ENCODE assay signal across 8 cellular contexts in the genomic region with DNA sequence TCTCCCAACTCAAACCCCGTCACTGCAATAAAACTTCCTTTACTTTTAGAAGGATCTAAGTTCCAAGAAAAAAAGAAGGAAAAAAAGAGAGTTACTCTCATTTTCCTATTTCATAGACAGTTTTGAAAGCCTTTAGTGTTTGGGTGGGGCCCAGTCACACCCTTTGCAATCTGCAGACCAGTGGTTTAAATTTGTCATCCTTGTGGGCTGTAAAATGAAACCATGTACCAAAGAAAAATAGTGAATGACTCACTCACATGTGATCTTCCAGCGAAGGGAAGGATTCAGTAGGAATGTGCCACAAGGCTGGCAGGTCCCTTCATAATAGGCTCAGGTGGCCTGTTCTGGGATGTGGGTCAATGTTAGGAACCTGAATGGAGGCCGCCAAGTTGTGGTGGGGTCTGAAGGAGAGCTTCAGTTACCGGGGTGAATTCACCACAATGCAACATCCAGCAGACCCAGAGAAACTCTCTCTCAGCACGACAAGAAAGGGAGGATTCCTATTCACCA. TPM values are rescaled to one million over a fixed set of nuclear protein-coding genes. Genes with fewer than 3 reads are reported as not detected.
DNase-seq lines count a peak whose midpoint lies in the region; ATAC-seq, FAIRE-seq and TF ChIP-seq lines count a peak whose summit lies in the region.

No MANE protein-coding gene starts in this region.

- no peaks in the 10 kb centered on the region for H3K27me3 ChIP-seq in pancreas

- WGBS in pancreas, 2 donors, result 74 to 76% methylated on average over 5 of the region's 5 CpGs

- FAIRE-seq in pancreas (lab: Jason Lieb, UNC), result no peak

- TF ChIP-seq POLR2A in erythroblast (IDR thresholded peaks at IDR 0.05; ENCODE audit: low read length), result no peak

- DNase-seq in Right ventricle myocardium inferior (ENCODE audit: missing footprints) (no peak), cardiac septum (ENCODE audit: low spot score) (no peak), SW 1271 (lab: John Stamatoyannopoulos, UW) (peak; percentile 18 to 72), erythroblast (lab: John Stamatoyannopoulos, UW) (peak; percentile 70 to 88), pancreas (no peak), NCI-H1092 (lab: John Stamatoyannopoulos, UW) (no peak), nucleus accumbens (lab: John Stamatoyannopoulos, UW) (no peak)

- H3K4me3 ChIP-seq in pancreas, result no peak overlapping the region

- no peaks in the 10 kb centered on the region for H3K9me3 ChIP-seq in pancreas

- H3K27ac ChIP-seq in pancreas, result peak overlapping the region in 2 of 4 donors; percentile 57 to 64

- H3K36me3 ChIP-seq in pancreas, result no peaks in the 10 kb centered on the region

- no peak for TF ChIP-seq CTCF in pancreas (IDR thresholded peaks at IDR 0.05)

- H3K4me1 ChIP-seq in pancreas, result peaks cover 9 to 45% (median 10%) of the 10 kb centered on the region in 3 donors

- intact Hi-C loops in Right ventricle myocardium inferior (cut with DNase I) (no loop called here), cardiac septum (cut with DNase I) (loop anchor here (5.0 kb wide), 1 partner anchor 43 kb away; no protein-coding TSS in a partner anchor), pancreas (cut with DNase I) (no loop called here)

- peak; percentile 66 for ATAC-seq in Right ventricle myocardium inferior
- peak in 3 of 4 donors; percentile 44 to 74 (median 67) for ATAC-seq in pancreas
- ATAC-seq in GM19395 (IDR thresholded peaks at IDR 0.05; ENCODE audit: unreplicated experiment), result no peak

RNA-seq across cellular contexts. Expression of a gene that starts 28.3 kb away (rescaled TPM):
- total RNA-seq in Right ventricle myocardium inferior (27.5 TPM), cardiac septum (39.7 TPM), pancreas (100 to 1,000 TPM; 338 to 762 (median 463) TPM)
- polyA plus RNA-seq in pancreas, result 100 to 1,000 TPM; 215 to 540 TPM

RNA-seq across cellular contexts. Expression of a gene that starts 59.2 kb away (rescaled TPM):
- total RNA-seq in Right ventricle myocardium inferior (4.3 TPM), cardiac septum (5.7 TPM), pancreas (10 to 100 TPM in 2 of 6 donors, 1 to 10 TPM in 4; 9.2 to 15.4 (median 9.4) TPM)
- 10 to 100 TPM in 1 of 2 donors, 1 to 10 TPM in 1; 7.6 to 12.9 TPM for polyA plus RNA-seq in pancreas

Comparison
In these comparisons a context has a peak if more than half of its experiments do, and no peak if none do; other contexts are left out.
1. DNase-seq: peak in SW 1271 (2 of 2) and erythroblast (2 of 2); none in Right ventricle myocardium inferior (single experiment), cardiac septum (single experiment), pancreas (0 of 6), NCI-H1092 (single experiment) and nucleus accumbens (0 of 56).